In genomic region chr1:26329380-26329779, GRCh38 we compare ENCODE assay signal across 4 cellular contexts. TPM values are rescaled to one million over a fixed set of nuclear protein-coding genes. Genes with fewer than 3 reads are reported as not detected.
"Had no signal": no experiment of that assay in that cellular context is flagged by ENCODE, and none has a peak within 500 bp of the region (broad histone marks: within the 10 kb centered on the region; RNA-seq: fewer than 3 reads in every experiment).

No MANE protein-coding gene starts in this region.

RNA-seq across cellular contexts. Expression of gene CD52, which starts 11.6 kb away (rescaled TPM):
- total RNA-seq: LHCN-M2, M059J, MCF 10A, NCI-H460 had no signal

RNA-seq across cellular contexts. Expression of gene CRYBG2, which starts 24.6 kb away (rescaled TPM):
- total RNA-seq: LHCN-M2 had no signal

RNA-seq across cellular contexts. Expression of gene ZNF683, which starts 43.2 kb away (rescaled TPM):
- total RNA-seq: LHCN-M2, M059J, MCF 10A, NCI-H460 had no signal
